In the genomic region with DNA sequence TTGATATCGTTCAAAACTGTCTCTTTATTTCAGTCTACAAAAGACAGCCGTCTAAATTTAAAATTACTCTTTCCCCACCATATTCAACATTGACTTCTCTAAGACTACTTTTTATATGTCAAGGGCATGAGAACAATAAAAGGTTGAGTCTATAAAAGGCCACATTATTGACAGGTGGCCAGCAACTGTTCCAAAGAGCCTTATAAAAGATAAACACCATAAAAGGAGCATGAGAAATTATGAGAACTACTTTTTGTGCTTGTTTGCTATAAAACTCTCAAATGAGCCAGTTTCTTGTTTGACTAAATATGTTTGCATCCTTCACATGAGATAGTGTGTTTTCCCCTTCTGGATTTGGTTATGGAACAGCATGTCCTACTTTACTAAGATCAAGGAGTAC, we compare ENCODE assay signal across 18 cellular contexts.
DNase-seq lines count a peak whose midpoint lies in the region; ATAC-seq, FAIRE-seq and TF ChIP-seq lines count a peak whose summit lies in the region.
"Had no signal": no experiment of that assay in that cellular context is flagged by ENCODE, and none has a peak within 500 bp of the region (broad histone marks: within the 10 kb centered on the region; RNA-seq: fewer than 3 reads in every experiment).

No MANE protein-coding gene starts in this region.

- intact Hi-C loops in naive thymus-derived CD4-positive, alpha-beta T cell (cut with micrococcal nuclease), result no loop called here
- intact Hi-C loops in sciatic nerve (cut with DNase I), result no loop called here

- no peak overlapping the region for H2BK15ac ChIP-seq in mesendoderm (replicated peaks; ENCODE audit: low read depth)

- H2AK5ac ChIP-seq in mesendoderm (ENCODE audit: low read length), result no peak overlapping the region

- H3K27me3 Mint-ChIP-seq in naive thymus-derived CD4-positive, alpha-beta T cell, result no peaks in the 10 kb centered on the region

- no peak overlapping the region for H3K18ac ChIP-seq in mesendoderm (ENCODE audit: low read length)

- H3K4me1 ChIP-seq in A549, result 0 out of 3 replicates have a peak, but pooled peaks cover 4% of the 10 kb centered on the region
- no peaks in the 10 kb centered on the region for H3K4me1 ChIP-seq in naive thymus-derived CD4-positive, alpha-beta T cell (ENCODE audit: control insufficient read depth in 2 of 2, insufficient read depth in 2 of 2, low read length in 2 of 2)
- H3K4me1 ChIP-seq in mesendoderm (ENCODE audit: control insufficient read depth, low read depth, low read length), result no peaks in the 10 kb centered on the region
- H3K4me1 ChIP-seq: SJSA1 had no signal

- H3K79me2 ChIP-seq in mesendoderm (ENCODE audit: control insufficient read depth, insufficient read depth, low read length), result no peaks in the 10 kb centered on the region

- H4K8ac ChIP-seq in mesendoderm (ENCODE audit: low read depth, low read length), result no peak overlapping the region

- no peak for TF ChIP-seq CTCF in A549 (IDR thresholded peaks at IDR 0.05)

- no peak overlapping the region for H4K5ac ChIP-seq in mesendoderm (ENCODE audit: low read length)

- no peak for TF ChIP-seq RAD21 in A549 (conservative IDR thresholded peaks at IDR 0.05 in 1 of 2, IDR thresholded peaks at IDR 0.05 in 1 of 2)

- no peaks in the 10 kb centered on the region for H3K36me3 Mint-ChIP-seq in naive thymus-derived CD4-positive, alpha-beta T cell
- H3K36me3 Mint-ChIP-seq: CD14-positive monocyte had no signal

- H3K4me2 ChIP-seq in A549 (peak overlapping the region; percentile 44), mesendoderm (ENCODE audit: low read length) (no peak overlapping the region)

- FAIRE-seq in A549 (lab: Jason Lieb, UNC), result no peak
- FAIRE-seq: HTR-8/SVneo had no signal

- H3K4me1 Mint-ChIP-seq in naive thymus-derived CD4-positive, alpha-beta T cell, result no peaks in the 10 kb centered on the region
- H3K4me1 Mint-ChIP-seq: CD14-positive monocyte had no signal

- no peak for TF ChIP-seq POLR2A in A549 (IDR thresholded peaks at IDR 0.05; ENCODE audit: low read length)

- no peak overlapping the region for H2BK5ac ChIP-seq in mesendoderm (ENCODE audit: low read length)

- H3K56ac ChIP-seq in mesendoderm (ENCODE audit: low read length), result no peak overlapping the region

- peaks cover 0 to 9% (median 0%) of the 10 kb centered on the region in 11 donors for H3K9me3 Mint-ChIP-seq in naive thymus-derived CD4-positive, alpha-beta T cell
- H3K9me3 Mint-ChIP-seq: T-helper 1 cell treated with Interleukin-12 subunit alpha and Interleukin-12 subunit beta and Interleukin-4 antibody, amounts not matched to agents 30 μg/mL and 1 μg/mL, for 36 hours had no signal

- no peaks in the 10 kb centered on the region for H3K9me3 ChIP-seq in A549
- H3K9me3 ChIP-seq in naive thymus-derived CD4-positive, alpha-beta T cell (ENCODE audit: control insufficient read depth in 2 of 3, low read length in 3 of 3), result no peaks in the 10 kb centered on the region
- H3K9me3 ChIP-seq: HAP-1, SJSA1 had no signal

- ATAC-seq in A549 (no peak), HG03097 (IDR thresholded peaks at IDR 0.05; ENCODE audit: low FRiP score, unreplicated experiment) (no peak), sciatic nerve (no peak)
- no peak for ATAC-seq in naive thymus-derived CD4-positive, alpha-beta T cell

- no peak overlapping the region for H3K4me3 Mint-ChIP-seq in naive thymus-derived CD4-positive, alpha-beta T cell
- H3K4me3 Mint-ChIP-seq: CD14-positive monocyte; T-helper 1 cell treated with Interleukin-12 subunit alpha and Interleukin-12 subunit beta and Interleukin-4 antibody, amounts not matched to agents 30 μg/mL and 1 μg/mL, for 36 hours had no signal

- H3K27ac ChIP-seq in A549, result peak overlapping the region in 1 of 2 experiments; percentile 41; a peak in 1 of 6 replicates
- no peak overlapping the region for H3K27ac ChIP-seq in naive thymus-derived CD4-positive, alpha-beta T cell (ENCODE audit: low read depth, low read length)
- H3K27ac ChIP-seq in mesendoderm (ENCODE audit: low read depth, low read length), result no peak overlapping the region
- H3K27ac ChIP-seq: SJSA1 had no signal

- no peak overlapping the region for H3K27ac Mint-ChIP-seq in naive thymus-derived CD4-positive, alpha-beta T cell
- H3K27ac Mint-ChIP-seq: CD14-positive monocyte; T-helper 1 cell treated with Interleukin-12 subunit alpha and Interleukin-12 subunit beta and Interleukin-4 antibody, amounts not matched to agents 30 μg/mL and 1 μg/mL, for 36 hours had no signal

- no peak overlapping the region for H2BK120ac ChIP-seq in mesendoderm (ENCODE audit: low read depth, low read length)

- no peak overlapping the region for H3K9ac ChIP-seq in mesendoderm (ENCODE audit: low read length)

- no peak for DNase-seq in A549 (ENCODE audit: low read depth in 1 of 2, low spot score in 1 of 2)
- DNase-seq in DMS153 (lab: John Stamatoyannopoulos, UW), result peak; percentile 42
- peak; percentile 15 for DNase-seq in NCI-H748 treated with DMSO at 0.1 percent for 48 hours (lab: John Stamatoyannopoulos, UW)
- DNase-seq in inferior parietal cortex (ENCODE audit: extremely low spot score), result peak; percentile 25
- DNase-seq in naive thymus-derived CD4-positive, alpha-beta T cell, result no peak
- DNase-seq in sciatic nerve (ENCODE audit: low spot score), result no peak
- DNase-seq in mesendoderm, result no peak
- DNase-seq: GF-D8, IMR-90, NCI-H1048, NCI-H2171 treated with DMSO at 0.1 percent for 48 hours, NCI-H82 had no signal

- no peaks in the 10 kb centered on the region for H3K27me3 ChIP-seq in naive thymus-derived CD4-positive, alpha-beta T cell (ENCODE audit: control insufficient read depth in 2 of 2, insufficient read depth in 2 of 2, low read length in 2 of 2)
- H3K27me3 ChIP-seq in mesendoderm (ENCODE audit: insufficient read depth, low read length, poor library complexity), result no peaks in the 10 kb centered on the region
- H3K27me3 ChIP-seq: SJSA1 had no signal

- TF ChIP-seq EP300 in A549 (IDR thresholded peaks at IDR 0.05), result no peak

- WGBS in A549 (ENCODE audit: missing lambda C conversion rate), result 59% methylated on average over 2 of the region's 2 CpGs
- WGBS in mesendoderm (ENCODE audit: extremely low coverage, insufficient coverage, low lambda C conversion rate), result 100% methylated on average over 1 of the region's 2 CpGs

- H3K79me1 ChIP-seq in mesendoderm (ENCODE audit: low read length), result no peaks in the 10 kb centered on the region

- no peak overlapping the region for H3K23ac ChIP-seq in mesendoderm (ENCODE audit: low read length)

- POLR2A ChIA-PET in A549 (lab: Yijun Ruan, JAX), result no interaction called here
- POLR2A ChIA-PET in naive thymus-derived CD4-positive, alpha-beta T cell (lab: Charles Lee), result no interaction called here

- CTCF ChIA-PET in A549 (lab: Yijun Ruan, JAX), result no interaction called here
- CTCF ChIA-PET in naive thymus-derived CD4-positive, alpha-beta T cell (lab: Charles Lee), result no interaction called here

- H3K4me3 ChIP-seq in A549 (no peak overlapping the region), mesendoderm (ENCODE audit: low read length) (no peak overlapping the region)
- no peak overlapping the region for H3K4me3 ChIP-seq in naive thymus-derived CD4-positive, alpha-beta T cell (ENCODE audit: low read length)
- H3K4me3 ChIP-seq: HAP-1, SJSA1 had no signal

- no peak overlapping the region for H3K4ac ChIP-seq in mesendoderm (ENCODE audit: low read depth, low read length)

- no peaks in the 10 kb centered on the region for H3K36me3 ChIP-seq in naive thymus-derived CD4-positive, alpha-beta T cell (ENCODE audit: control insufficient read depth in 2 of 3, insufficient read depth in 3 of 3, low read length in 3 of 3)
- no peaks in the 10 kb centered on the region for H3K36me3 ChIP-seq in mesendoderm (ENCODE audit: control insufficient read depth, insufficient read depth, low read length)
- H3K36me3 ChIP-seq: HAP-1, SJSA1 had no signal

TF ChIP-seq in A549, 52 proteins besides CTCF, POLR2A, EP300 and RAD21:
- TF ChIP-seq JUNB (IDR thresholded peaks at IDR 0.05), result no peak
- no peak for TF ChIP-seq CBX8 (IDR thresholded peaks at IDR 0.05)
- no peak for TF ChIP-seq RCOR1 (IDR thresholded peaks at IDR 0.05; ENCODE audit: low read depth, low read length)
- no peak for TF ChIP-seq RNF2 (IDR thresholded peaks at IDR 0.05; ENCODE audit: borderline replicate concordance, low read depth)
- TF ChIP-seq, protein P1, sequence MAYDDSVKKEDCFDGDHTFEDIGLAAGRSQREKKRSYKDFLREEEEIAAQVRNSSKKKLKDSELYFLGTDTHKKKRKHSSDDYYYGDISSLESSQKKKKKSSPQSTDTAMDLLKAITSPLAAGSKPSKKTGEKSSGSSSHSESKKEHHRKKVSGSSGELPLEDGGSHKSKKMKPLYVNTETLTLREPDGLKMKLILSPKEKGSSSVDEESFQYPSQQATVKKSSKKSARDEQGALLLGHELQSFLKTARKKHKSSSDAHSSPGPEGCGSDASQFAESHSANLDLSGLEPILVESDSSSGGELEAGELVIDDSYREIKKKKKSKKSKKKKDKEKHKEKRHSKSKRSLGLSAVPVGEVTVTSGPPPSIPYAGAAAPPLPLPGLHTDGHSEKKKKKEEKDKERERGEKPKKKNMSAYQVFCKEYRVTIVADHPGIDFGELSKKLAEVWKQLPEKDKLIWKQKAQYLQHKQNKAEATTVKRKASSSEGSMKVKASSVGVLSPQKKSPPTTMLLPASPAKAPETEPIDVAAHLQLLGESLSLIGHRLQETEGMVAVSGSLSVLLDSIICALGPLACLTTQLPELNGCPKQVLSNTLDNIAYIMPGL (CRISPR knock-in tag; IDR thresholded peaks at IDR 0.05; ENCODE audit: borderline replicate concordance), result no peak
- no peak for TF ChIP-seq NR3C1 (IDR thresholded peaks at IDR 0.05)
- TF ChIP-seq JUN (IDR thresholded peaks at IDR 0.05), result no peak
- TF ChIP-seq CBX2 (IDR thresholded peaks at IDR 0.05; ENCODE audit: borderline replicate concordance, low read depth), result no peak
- TF ChIP-seq FOSB (CRISPR knock-in tag; IDR thresholded peaks at IDR 0.05), result no peak
- no peak for TF ChIP-seq HOXB13 (CRISPR knock-in tag; IDR thresholded peaks at IDR 0.05; ENCODE audit: low read depth)
- TF ChIP-seq POLR2AphosphoS2 (conservative IDR thresholded peaks at IDR 0.05; ENCODE audit: low read length), result no peak
- TF ChIP-seq CHD4 (IDR thresholded peaks at IDR 0.05; ENCODE audit: borderline replicate concordance), result no peak
TF ChIP-seq in A549: peak in this region for 0.

Comparison
In these comparisons a context has a peak if more than half of its experiments do, and no peak if none do; other contexts are left out.
1. DNase-seq: peak in DMS153 (single experiment), NCI-H748 treated with DMSO at 0.1 percent for 48 hours (single experiment) and inferior parietal cortex (single experiment); none in A549 (0 of 2), naive thymus-derived CD4-positive, alpha-beta T cell (0 of 9), sciatic nerve (single experiment) and mesendoderm (single experiment).